In genomic region chr10:96645191-96645721, GRCh38 we compare ENCODE assay signal across 10 cellular contexts. TPM values are rescaled to one million over a fixed set of nuclear protein-coding genes. Genes with fewer than 3 reads are reported as not detected.
DNase-seq lines count a peak whose midpoint lies in the region; ATAC-seq and TF ChIP-seq lines count a peak whose summit lies in the region.
"Had no signal": no experiment of that assay in that cellular context is flagged by ENCODE, and none has a peak within 500 bp of the region (broad histone marks: within the 10 kb centered on the region; RNA-seq: fewer than 3 reads in every experiment).

No MANE protein-coding gene starts in this region.

- H3K79me1 ChIP-seq in mesenchymal stem cell (replicated peaks; ENCODE audit: low read length, poor library complexity, severe bottlenecking): no peaks in the 10 kb centered on the region

- no peak for TF ChIP-seq CTCF in ascending aorta (IDR thresholded peaks at IDR 0.05)

- peak; percentile 18 to 66 for DNase-seq in ascending aorta (ENCODE audit: low spot score in 2 of 2)
- DNase-seq in mesenchymal stem cell: no peak
- DNase-seq in activated CD4-positive, CD25-positive, alpha-beta regulatory T cell treated with anti-CD3 and anti-CD28 coated beads, Interleukin-2, amount 50 U/mL, for 72 hours: no peak
- no peak for DNase-seq in SW480 (ENCODE audit: low spot score)
- DNase-seq in NCI-H1105 treated with DMSO at 0.1 percent for 48 hours (lab: John Stamatoyannopoulos, UW): no peak
- DNase-seq: caudate nucleus, NCI-H1930 had no signal

- no peak overlapping the region for H2BK5ac ChIP-seq in mesenchymal stem cell (ENCODE audit: low read depth, low read length, poor library complexity, severe bottlenecking)

- peaks cover 90 to 100% (median 98%) of the 10 kb centered on the region in 11 experiments for H3K36me3 ChIP-seq in BLaER1 treated with 17β-estradiol and CSF1 and Interleukin-3, amounts not matched to agents 10 nM and 100 nM
- no peaks in the 10 kb centered on the region for H3K36me3 ChIP-seq in ascending aorta
- peaks cover 0 to 4% of the 10 kb centered on the region in 2 experiments for H3K36me3 ChIP-seq in mesenchymal stem cell (ENCODE audit: control insufficient read depth in 1 of 2, insufficient read depth in 2 of 2, low read depth in 1 of 2, low read length in 2 of 2)

- H4K91ac ChIP-seq in mesenchymal stem cell (ENCODE audit: low read length): no peak overlapping the region

- no peak overlapping the region for H2BK120ac ChIP-seq in mesenchymal stem cell (ENCODE audit: low read depth, low read length)

- H3K27ac ChIP-seq in BLaER1 treated with 17β-estradiol and CSF1 and Interleukin-3, amounts not matched to agents 10 nM and 100 nM: peak overlapping the region; percentile 14 to 96 (median 67); a peak in 20 of 22 replicates
- peak overlapping the region in 1 of 2 donors; percentile 32 for H3K27ac ChIP-seq in ascending aorta
- no peak overlapping the region for H3K27ac ChIP-seq in mesenchymal stem cell (ENCODE audit: low read length, poor library complexity, severe bottlenecking)

- peak overlapping the region in 1 of 10 experiments; percentile 2; a peak in 2 of 20 replicates for H3K4me3 ChIP-seq in BLaER1 treated with 17β-estradiol and CSF1 and Interleukin-3, amounts not matched to agents 10 nM and 100 nM
- no peak overlapping the region for H3K4me3 ChIP-seq in ascending aorta
- H3K4me3 ChIP-seq in mesenchymal stem cell (ENCODE audit: insufficient read depth in 1 of 2, low read depth in 1 of 2, low read length in 2 of 2): no peak overlapping the region

- no peak overlapping the region for H2BK15ac ChIP-seq in mesenchymal stem cell (ENCODE audit: low read depth, poor library complexity, severe bottlenecking)

- intact Hi-C loops in ascending aorta (cut with DNase I): no loop called here

- no peak overlapping the region for H4K8ac ChIP-seq in mesenchymal stem cell (ENCODE audit: low read length)

- peaks cover 2 to 99% (median 33%) of the 10 kb centered on the region in 11 experiments; a peak in 19 of 22 replicates for H4K20me1 ChIP-seq in BLaER1 treated with 17β-estradiol and CSF1 and Interleukin-3, amounts not matched to agents 10 nM and 100 nM

- no peaks in the 10 kb centered on the region for H3K9me3 ChIP-seq in BLaER1 treated with 17β-estradiol and CSF1 and Interleukin-3, amounts not matched to agents 10 nM and 100 nM (replicated peaks in 1 of 11)
- H3K9me3 ChIP-seq in ascending aorta (no peaks in the 10 kb centered on the region), mesenchymal stem cell (ENCODE audit: control insufficient read depth, low read length) (no peaks in the 10 kb centered on the region)

- H3K4me2 ChIP-seq in BLaER1 treated with 17β-estradiol and CSF1 and Interleukin-3, amounts not matched to agents 10 nM and 100 nM: peak overlapping the region; percentile 71 to 98 (median 91); a peak in 21 of 22 replicates
- no peak overlapping the region for H3K4me2 ChIP-seq in mesenchymal stem cell (ENCODE audit: low read length, poor library complexity, severe bottlenecking)

- no peak overlapping the region for H3K18ac ChIP-seq in mesenchymal stem cell (ENCODE audit: low read depth in 1 of 2, low read length in 2 of 2)

- peak overlapping the region in 10 of 11 experiments; percentile 1 to 84 (median 51); a peak in 17 of 22 replicates for H3K9ac ChIP-seq in BLaER1 treated with 17β-estradiol and CSF1 and Interleukin-3, amounts not matched to agents 10 nM and 100 nM
- peak overlapping the region; percentile 17 for H3K9ac ChIP-seq in mesenchymal stem cell (ENCODE audit: low read length)

- no peak overlapping the region for H2BK12ac ChIP-seq in mesenchymal stem cell (ENCODE audit: low read length in 2 of 2)

- peak overlapping the region in 1 of 2 experiments; percentile 91 for H3K23ac ChIP-seq in mesenchymal stem cell (ENCODE audit: low read length in 2 of 2)

- peaks cover 86 to 99% (median 93%) of the 10 kb centered on the region in 10 experiments for H3K4me1 ChIP-seq in BLaER1 treated with 17β-estradiol and CSF1 and Interleukin-3, amounts not matched to agents 10 nM and 100 nM
- H3K4me1 ChIP-seq in ascending aorta: no peaks in the 10 kb centered on the region
- peaks cover 4% of the 10 kb centered on the region for H3K4me1 ChIP-seq in mesenchymal stem cell (ENCODE audit: control insufficient read depth, insufficient read depth, low read depth, low read length)

- H2AFZ ChIP-seq in mesenchymal stem cell (ENCODE audit: low read depth, low read length): no peak overlapping the region

- peak; percentile 49 for ATAC-seq in GM21619 (IDR thresholded peaks at IDR 0.05; ENCODE audit: unreplicated experiment)
- no peak for ATAC-seq in HG02973 (IDR thresholded peaks at IDR 0.05; ENCODE audit: unreplicated experiment)

- H3K4ac ChIP-seq in mesenchymal stem cell (ENCODE audit: low read depth in 1 of 2, low read length in 2 of 2): no peak overlapping the region

- H2AK5ac ChIP-seq in mesenchymal stem cell (ENCODE audit: low read length, severe bottlenecking): no peak overlapping the region

- no peaks in the 10 kb centered on the region for H3K27me3 ChIP-seq in BLaER1 treated with 17β-estradiol and CSF1 and Interleukin-3, amounts not matched to agents 10 nM and 100 nM
- no peaks in the 10 kb centered on the region for H3K27me3 ChIP-seq in ascending aorta
- peaks cover 2 to 32% of the 10 kb centered on the region in 2 experiments for H3K27me3 ChIP-seq in mesenchymal stem cell (ENCODE audit: control insufficient read depth in 1 of 2, insufficient read depth in 1 of 2, low read length in 2 of 2)

- H3K14ac ChIP-seq in mesenchymal stem cell (ENCODE audit: low read length in 2 of 2): no peak overlapping the region

- 88% methylated on average over 13 of the region's 13 CpGs for WGBS in mesenchymal stem cell

RNA-seq across cellular contexts. Expression of gene TM9SF3, which starts 58.4 kb away (rescaled TPM):
- 30.4 TPM for total RNA-seq in ascending aorta
- polyA plus RNA-seq in mesenchymal stem cell (2013, experiment 1 of 2): 67.7 TPM
- polyA plus RNA-seq in mesenchymal stem cell (2013, experiment 2 of 2): 72.9 TPM

Comparison
In these comparisons a context has a peak if more than half of its experiments do, and no peak if none do; other contexts are left out.
1. DNase-seq: peak in ascending aorta (2 of 2); none in mesenchymal stem cell (single experiment), activated CD4-positive, CD25-positive, alpha-beta regulatory T cell treated with anti-CD3 and anti-CD28 coated beads, Interleukin-2, amount 50 U/mL, for 72 hours (single experiment), SW480 (single experiment) and NCI-H1105 treated with DMSO at 0.1 percent for 48 hours (single experiment).